Comparison of ENCODE assay signal across 12 cellular contexts in the genomic region with DNA sequence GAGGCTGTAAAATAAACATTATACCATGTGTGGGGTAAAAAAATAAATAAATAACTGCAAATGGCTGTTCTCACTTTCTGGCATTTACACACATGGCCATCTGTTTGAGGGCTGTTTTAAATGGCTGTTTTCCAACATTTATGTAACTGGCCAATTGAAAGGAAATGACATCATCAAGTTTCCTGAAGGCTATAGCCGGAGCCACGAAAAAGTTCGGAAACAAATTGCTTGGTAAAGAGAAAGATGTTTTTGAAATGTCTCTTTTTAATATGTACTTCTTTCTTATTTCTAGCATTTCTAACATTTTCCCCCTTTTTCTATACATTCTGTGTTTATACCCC.
DNase-seq lines count a peak whose midpoint lies in the region; ATAC-seq and TF ChIP-seq lines count a peak whose summit lies in the region.
"Had no signal": no experiment of that assay in that cellular context is flagged by ENCODE, and none has a peak within 500 bp of the region (broad histone marks: within the 10 kb centered on the region; RNA-seq: fewer than 3 reads in every experiment).

No MANE protein-coding gene starts in this region.

- H3K4me3 Mint-ChIP-seq in endodermal cell, result no peak overlapping the region
- no peak overlapping the region for H3K4me3 Mint-ChIP-seq in effector memory CD8-positive, alpha-beta T cell

- H3K36me3 ChIP-seq in endodermal cell (ENCODE audit: control insufficient read depth, insufficient read depth, low read length), result no peaks in the 10 kb centered on the region
- H3K36me3 ChIP-seq: thyroid gland had no signal

- no peaks in the 10 kb centered on the region for H3K36me3 Mint-ChIP-seq in endodermal cell (ENCODE audit: low read depth)
- H3K36me3 Mint-ChIP-seq in effector memory CD8-positive, alpha-beta T cell (ENCODE audit: insufficient read depth), result no peaks in the 10 kb centered on the region

- peaks cover 8% of the 10 kb centered on the region for H3K4me1 Mint-ChIP-seq in endodermal cell
- no peaks in the 10 kb centered on the region for H3K4me1 Mint-ChIP-seq in effector memory CD8-positive, alpha-beta T cell (ENCODE audit: low read depth in 2 of 2)

- DNase-seq in CD1c-positive myeloid dendritic cell (ENCODE audit: extremely low spot score), result peak; percentile 13
- DNase-seq in SHP77 treated with DMSO at 0.1 percent for 48 hours (lab: John Stamatoyannopoulos, UW), result peak; percentile 81
- DNase-seq in foreskin fibroblast, result peak; percentile 81 to 88
- peak; percentile 90 for DNase-seq in pulmonary artery endothelial cell (ENCODE audit: low read depth, low spot score)
- DNase-seq in activated T-cell treated with anti-CD3 and anti-CD28 coated beads, Interleukin-2, amount 50 U/mL, for 48 hours, result no peak
- DNase-seq in endodermal cell, result no peak
- DNase-seq in effector memory CD8-positive, alpha-beta T cell, result no peak
- DNase-seq in HPDE6-E6E7 (ENCODE audit: extremely low spot score), result no peak
- DNase-seq: amniotic stem cell, DMS153, NCI-H2081 treated with DMSO at 0.1 percent for 48 hours, thyroid gland had no signal

- 94% methylated on average over 3 of the region's 3 CpGs; no CpG with 5 or more reads in 1 of the 2 experiments for WGBS in endodermal cell (ENCODE audit: insufficient coverage in 1 of 2, insufficient read length in 1 of 2), 2 experiments

- no peak overlapping the region for H3K9ac ChIP-seq in endodermal cell (ENCODE audit: extremely low read depth, low read length, poor library complexity, severe bottlenecking)

- peaks cover 9% of the 10 kb centered on the region for H3K9me3 Mint-ChIP-seq in endodermal cell
- no peaks in the 10 kb centered on the region for H3K9me3 Mint-ChIP-seq in effector memory CD8-positive, alpha-beta T cell

- no peaks in the 10 kb centered on the region for H3K4me1 ChIP-seq in endodermal cell (ENCODE audit: control insufficient read depth, insufficient read depth, low read length)

- H3K27ac ChIP-seq in endodermal cell (ENCODE audit: low read depth, low read length), result no peak overlapping the region

- no peak overlapping the region for H3K27ac Mint-ChIP-seq in endodermal cell
- H3K27ac Mint-ChIP-seq in effector memory CD8-positive, alpha-beta T cell, result no peak overlapping the region

- H3K4me3 ChIP-seq in foreskin fibroblast (ENCODE audit: low read depth in 1 of 2, low read length in 2 of 2) (no peak overlapping the region), endodermal cell (ENCODE audit: low read length) (no peak overlapping the region)
- H3K4me3 ChIP-seq: thyroid gland had no signal

- H3K27me3 ChIP-seq in endodermal cell (ENCODE audit: control insufficient read depth, insufficient read depth, low read length, poor library complexity, severe bottlenecking), result no peaks in the 10 kb centered on the region
- H3K27me3 ChIP-seq: thyroid gland had no signal

- TF ChIP-seq CTCF in foreskin fibroblast (IDR thresholded peaks at IDR 0.05; ENCODE audit: low read depth, low read length), result no peak
- TF ChIP-seq CTCF in endodermal cell (conservative IDR thresholded peaks at IDR 0.05), result no peak

- H3K27me3 Mint-ChIP-seq in endodermal cell (ENCODE audit: insufficient read depth), result no peaks in the 10 kb centered on the region
- peaks cover 7 to 20% of the 10 kb centered on the region in 2 donors for H3K27me3 Mint-ChIP-seq in effector memory CD8-positive, alpha-beta T cell

- no peaks in the 10 kb centered on the region for H3K9me3 ChIP-seq in endodermal cell (ENCODE audit: control insufficient read depth, low read length)
- H3K9me3 ChIP-seq: thyroid gland had no signal

- ATAC-seq in effector memory CD8-positive, alpha-beta T cell (replicated peaks), result no peak

Comparison
In these comparisons a context has a peak if more than half of its experiments do, and no peak if none do; other contexts are left out.
1. DNase-seq: peak in CD1c-positive myeloid dendritic cell (single experiment), SHP77 treated with DMSO at 0.1 percent for 48 hours (single experiment), foreskin fibroblast (2 of 2) and pulmonary artery endothelial cell (single experiment); none in activated T-cell treated with anti-CD3 and anti-CD28 coated beads, Interleukin-2, amount 50 U/mL, for 48 hours (0 of 2), endodermal cell (single experiment), effector memory CD8-positive, alpha-beta T cell (0 of 3) and HPDE6-E6E7 (single experiment).